20 cellular contexts compared by ENCODE assay signal in the genomic region with DNA sequence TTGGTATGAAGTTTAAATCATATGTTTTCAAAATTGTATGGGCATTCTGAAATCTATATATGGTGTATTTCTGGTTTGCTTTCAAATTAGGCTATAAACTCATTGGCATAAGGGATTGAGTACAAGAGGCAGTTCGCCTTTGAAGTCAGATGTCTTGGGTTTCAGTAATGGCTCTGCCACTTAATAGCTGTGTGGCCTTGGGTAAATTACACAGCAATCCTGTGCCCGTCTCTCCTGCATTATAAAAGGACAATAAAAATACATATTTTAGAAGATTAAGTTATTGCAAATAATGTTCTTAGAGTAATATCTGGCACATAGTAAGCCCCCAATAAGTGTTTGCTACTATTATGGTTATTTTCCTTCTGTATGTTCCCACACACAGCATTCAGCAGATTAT. TPM values are rescaled to one million over a fixed set of nuclear protein-coding genes. Genes with fewer than 3 reads are reported as not detected.
DNase-seq lines count a peak whose midpoint lies in the region; ATAC-seq and TF ChIP-seq lines count a peak whose summit lies in the region.
"Had no signal": no experiment of that assay in that cellular context is flagged by ENCODE, and none has a peak within 500 bp of the region (broad histone marks: within the 10 kb centered on the region; RNA-seq: fewer than 3 reads in every experiment).

No MANE protein-coding gene starts in this region.

- H3K27me3 Mint-ChIP-seq in Calu3 (ENCODE audit: unreplicated experiment) = no peaks in the 10 kb centered on the region
- H3K27me3 Mint-ChIP-seq: CD4-positive, alpha-beta T cell had no signal

- H3K27ac Mint-ChIP-seq in Calu3 (ENCODE audit: unreplicated experiment) = peak overlapping the region; percentile 97
- H3K27ac Mint-ChIP-seq: CD4-positive, alpha-beta T cell; H9 had no signal

- H3K27me3 ChIP-seq in RWPE2 (ENCODE audit: insufficient read depth, poor library complexity, severe bottlenecking) (no peaks in the 10 kb centered on the region), hepatocyte (no peaks in the 10 kb centered on the region), skeletal muscle tissue (ENCODE audit: control insufficient read depth in 3 of 3, insufficient read depth in 3 of 3, low read length in 3 of 3) (no peaks in the 10 kb centered on the region)

- no peaks in the 10 kb centered on the region for H3K9me3 Mint-ChIP-seq in Calu3 (ENCODE audit: low read depth, unreplicated experiment)
- H3K9me3 Mint-ChIP-seq: CD4-positive, alpha-beta T cell; H9 had no signal

- no peaks in the 10 kb centered on the region for H4K20me1 ChIP-seq in hepatocyte (ENCODE audit: insufficient read depth, poor library complexity, severe bottlenecking)

- ATAC-seq in RWPE2 (ENCODE audit: low read depth) = no peak
- no peak for ATAC-seq in stimulated activated naive CD8-positive, alpha-beta T cell treated with anti-CD3 and anti-CD28 coated beads, Interleukin-15, Interleukin-2, amounts not matched to agents 100 U/mL and 50 U/mL, for 24 hours
- no peak for ATAC-seq in HG03175 (IDR thresholded peaks at IDR 0.05; ENCODE audit: unreplicated experiment)
- ATAC-seq: A549 had no signal

- H3K4me2 ChIP-seq in hepatocyte = no peak overlapping the region
- H3K4me2 ChIP-seq: A549 had no signal

- 77% methylated on average over 2 of the region's 2 CpGs for WGBS in hepatocyte (ENCODE audit: low lambda C conversion rate, missing lambda C conversion rate)

- H3K9me3 ChIP-seq in RWPE2 (ENCODE audit: severe bottlenecking) (no peaks in the 10 kb centered on the region), hepatocyte (ENCODE audit: low read depth) (no peaks in the 10 kb centered on the region), skeletal muscle tissue (ENCODE audit: control insufficient read depth in 3 of 3, low read length in 3 of 3) (no peaks in the 10 kb centered on the region)
- H3K9me3 ChIP-seq: A549, Caco-2 had no signal

- intact Hi-C loops in Calu3 (cut with micrococcal nuclease; ENCODE audit: unreplicated experiment) = loop anchor here (2.0 kb wide), 1 partner anchor 31 kb away; no protein-coding TSS in a partner anchor

- H3K27ac ChIP-seq in RWPE2 (ENCODE audit: poor library complexity, severe bottlenecking) (peak overlapping the region; percentile 26), hepatocyte (peak overlapping the region; percentile 1), skeletal muscle tissue (ENCODE audit: low read depth, low read length) (peak overlapping the region; percentile 14), substantia nigra (ENCODE audit: low read depth, low read length, poor library complexity, severe bottlenecking) (no peak overlapping the region)
- H3K27ac ChIP-seq: 22Rv1, A549, C4-2B had no signal

- TF ChIP-seq CTCF in Calu3 (IDR thresholded peaks at IDR 0.05; ENCODE audit: unreplicated experiment) = no peak
- no peak for TF ChIP-seq CTCF in RWPE2 (IDR thresholded peaks at IDR 0.05; ENCODE audit: poor library complexity, severe bottlenecking)
- no peak for TF ChIP-seq CTCF in hepatocyte (IDR thresholded peaks at IDR 0.05; ENCODE audit: poor library complexity)

- DNase-seq in Calu3 (no peak), RWPE2 (ENCODE audit: low spot score) (no peak), hepatocyte (ENCODE audit: low spot score) (no peak), substantia nigra (lab: John Stamatoyannopoulos, UW) (no peak)
- no peak for DNase-seq in stimulated activated naive CD8-positive, alpha-beta T cell treated with anti-CD3 and anti-CD28 coated beads, Interleukin-15, Interleukin-2, amounts not matched to agents 100 U/mL and 50 U/mL, for 24 hours
- DNase-seq: AML-193; Caco-2; CD4-positive, alpha-beta T cell; DMS153; DMS79 treated with DMSO at 0.1 percent for 48 hours; GF-D8; H9; IMR-90; KBM-7 had no signal

- CTCF ChIA-PET in Calu3 (lab: Charles Lee) = interaction anchor here (0.6 kb wide), 1 partner anchor 151 kb away, joined by 5 read pairs; no protein-coding TSS in a partner anchor

- H3K9ac ChIP-seq in skeletal muscle tissue (ENCODE audit: low read depth in 1 of 3, low read length in 3 of 3) = no peak overlapping the region

- H3K4me3 ChIP-seq in RWPE2 (ENCODE audit: severe bottlenecking) (no peak overlapping the region), hepatocyte (no peak overlapping the region), skeletal muscle tissue (ENCODE audit: low read length in 3 of 3) (no peak overlapping the region)
- H3K4me3 ChIP-seq: A549 had no signal

- no peaks in the 10 kb centered on the region for H3K9me2 ChIP-seq in hepatocyte (replicated peaks; ENCODE audit: insufficient read depth)

- no peak overlapping the region for H3K4me3 Mint-ChIP-seq in Calu3 (ENCODE audit: low read depth, unreplicated experiment)
- H3K4me3 Mint-ChIP-seq: CD4-positive, alpha-beta T cell; H9 had no signal

- peaks cover 31% of the 10 kb centered on the region for H3K4me1 Mint-ChIP-seq in Calu3 (ENCODE audit: low read depth, unreplicated experiment)

- H3K4me1 ChIP-seq in RWPE2 (ENCODE audit: insufficient read depth, poor library complexity, severe bottlenecking) (peaks cover 11% of the 10 kb centered on the region), hepatocyte (ENCODE audit: insufficient read depth) (no peaks in the 10 kb centered on the region), skeletal muscle tissue (ENCODE audit: control insufficient read depth in 3 of 3, insufficient read depth in 3 of 3, low read length in 3 of 3) (peaks cover 9 to 16% (median 13%) of the 10 kb centered on the region in 3 donors)
- H3K4me1 ChIP-seq: A549, Caco-2 had no signal

- H3K36me3 Mint-ChIP-seq in Calu3 (ENCODE audit: insufficient read depth, unreplicated experiment) = peaks cover 13% of the 10 kb centered on the region

- no TSS peak for BruUV-seq in Calu3 (replicated peaks; lab: Mats Ljungman, UMichigan)

- no peaks in the 10 kb centered on the region for H3K79me2 ChIP-seq in hepatocyte

- H3K36me3 ChIP-seq in RWPE2 (ENCODE audit: low read depth) = no peaks in the 10 kb centered on the region
- no peaks in the 10 kb centered on the region for H3K36me3 ChIP-seq in hepatocyte (replicated peaks; ENCODE audit: insufficient read depth, low read depth)
- no peaks in the 10 kb centered on the region for H3K36me3 ChIP-seq in skeletal muscle tissue (ENCODE audit: control insufficient read depth in 3 of 3, insufficient read depth in 3 of 3, low read length in 3 of 3)

- no peak overlapping the region for H2AFZ ChIP-seq in hepatocyte

RNA-seq across cellular contexts. Expression of a gene that starts 20.4 kb away (rescaled TPM):
- total RNA-seq in Calu3 (2022) = not detected in 2 replicates
- total RNA-seq in hepatocyte = 0.60 and 1.2 TPM in 2 replicates
- 1.4 TPM in 1 of 2 replicates, not detected in the other for polyA plus RNA-seq in hepatocyte
- 1.0 TPM for total RNA-seq in skeletal muscle tissue
- total RNA-seq: Caco-2; CD4-positive, alpha-beta T cell; H9; IMR-90 had no signal
- polyA plus RNA-seq: A549, BJ, IMR-90 had no signal
